Comparison of ENCODE assay signal across 8 cellular contexts in the genomic region with DNA sequence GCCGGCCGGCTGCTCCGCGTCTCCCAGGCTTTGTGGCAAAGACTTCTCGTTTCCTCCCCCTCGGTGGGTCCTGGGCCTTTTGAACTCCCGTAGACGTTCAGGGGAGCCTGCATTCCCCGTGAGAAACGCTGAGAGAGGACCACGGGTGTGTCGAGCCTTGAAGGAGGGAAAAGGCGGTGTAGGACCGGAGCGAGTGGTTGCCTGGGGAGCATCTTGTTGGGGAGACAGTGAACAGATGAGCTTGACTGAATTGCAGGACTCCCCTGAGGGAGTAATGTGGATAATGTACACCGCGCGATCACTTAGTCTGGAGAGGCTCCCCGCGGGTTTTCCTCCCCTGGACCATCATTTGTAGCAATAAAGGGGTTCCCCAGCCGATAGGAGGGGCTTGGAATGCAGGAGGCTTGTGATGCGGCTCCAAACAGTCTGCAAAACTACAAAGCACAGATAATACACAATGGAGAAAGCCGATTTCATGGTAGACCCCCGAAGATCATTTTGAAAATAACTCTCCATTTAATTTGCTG. TPM values are rescaled to one million over a fixed set of nuclear protein-coding genes. Genes with fewer than 3 reads are reported as not detected.
A peak's percentile ranks its signal among the peaks of the same experiment; 100 is the strongest.
DNase-seq lines count a peak whose midpoint lies in the region; ATAC-seq and TF ChIP-seq lines count a peak whose summit lies in the region.

No MANE protein-coding gene starts in this region.

- peak overlapping the region; percentile 89 for H3K4me3 Mint-ChIP-seq in activated CD4-positive, alpha-beta T cell treated with anti-CD3 and anti-CD28 coated beads, Interleukin-2, amount 10 ng/mL, durations not matched to agents 7 days and 5 days
- peak overlapping the region; percentile 90 for H3K4me3 Mint-ChIP-seq in activated CD4-positive, alpha-beta memory T cell treated with anti-CD3 and anti-CD28 coated beads, Interleukin-2, amount 10 ng/mL, durations not matched to agents 7 days and 5 days

- H3K27me3 ChIP-seq in right atrium auricular region (no peaks in the 10 kb centered on the region), smooth muscle cell (ENCODE audit: low read depth) (peaks cover 27% of the 10 kb centered on the region)

- H3K9me3 Mint-ChIP-seq in activated CD4-positive, alpha-beta T cell treated with anti-CD3 and anti-CD28 coated beads, Interleukin-2, amount 10 ng/mL, durations not matched to agents 7 days and 5 days: no peaks in the 10 kb centered on the region
- no peaks in the 10 kb centered on the region for H3K9me3 Mint-ChIP-seq in activated CD4-positive, alpha-beta memory T cell treated with anti-CD3 and anti-CD28 coated beads, Interleukin-2, amount 10 ng/mL, durations not matched to agents 7 days and 5 days

- WGBS in smooth muscle cell (ENCODE audit: low lambda C conversion rate): under 1% methylated on average over 24 of the region's 24 CpGs

- no peaks in the 10 kb centered on the region for H3K36me3 ChIP-seq in right atrium auricular region
- no peaks in the 10 kb centered on the region for H3K36me3 ChIP-seq in smooth muscle cell (ENCODE audit: low read depth)

- peak overlapping the region; percentile 94 for H3K27ac Mint-ChIP-seq in activated CD4-positive, alpha-beta T cell treated with anti-CD3 and anti-CD28 coated beads, Interleukin-2, amount 10 ng/mL, durations not matched to agents 7 days and 5 days
- peak overlapping the region; percentile 85 for H3K27ac Mint-ChIP-seq in activated CD4-positive, alpha-beta memory T cell treated with anti-CD3 and anti-CD28 coated beads, Interleukin-2, amount 10 ng/mL, durations not matched to agents 7 days and 5 days

- CTCF ChIA-PET in activated CD4-positive, alpha-beta T cell treated with anti-CD3 and anti-CD28 coated beads, Interleukin-2, amount 10 ng/mL, durations not matched to agents 7 days and 5 days (lab: Charles Lee): interaction anchor here (0.6 kb wide), 1 partner anchor 84 kb away, joined by 3 read pairs; no protein-coding TSS in a partner anchor
- CTCF ChIA-PET in activated CD4-positive, alpha-beta memory T cell treated with anti-CD3 and anti-CD28 coated beads, Interleukin-2, amount 10 ng/mL, durations not matched to agents 7 days and 5 days (lab: Charles Lee): interaction anchor here (0.9 to 2.0 kb wide), 2 partner anchors 10 to 153 kb away, joined by 4 to 7 read pairs; partner anchors contain the start of genes CCT7 and PRADC1

- peaks cover 5% of the 10 kb centered on the region for H3K36me3 Mint-ChIP-seq in activated CD4-positive, alpha-beta T cell treated with anti-CD3 and anti-CD28 coated beads, Interleukin-2, amount 10 ng/mL, durations not matched to agents 7 days and 5 days (ENCODE audit: low read depth)
- peaks cover 5% of the 10 kb centered on the region for H3K36me3 Mint-ChIP-seq in activated CD4-positive, alpha-beta memory T cell treated with anti-CD3 and anti-CD28 coated beads, Interleukin-2, amount 10 ng/mL, durations not matched to agents 7 days and 5 days (ENCODE audit: low read depth)

- TF ChIP-seq CTCF in right atrium auricular region (IDR thresholded peaks at IDR 0.05) (no peak), smooth muscle cell (IDR thresholded peaks at IDR 0.05; ENCODE audit: borderline replicate concordance, insufficient read depth, poor library complexity, severe bottlenecking) (no peak)

- peak overlapping the region; percentile 88 for H3K4me2 ChIP-seq in smooth muscle cell

- H3K4me3 ChIP-seq in right atrium auricular region: peak overlapping the region; percentile 58 to 85
- H3K4me3 ChIP-seq in smooth muscle cell: peak overlapping the region; percentile 72

- H3K27me3 Mint-ChIP-seq in activated CD4-positive, alpha-beta T cell treated with anti-CD3 and anti-CD28 coated beads, Interleukin-2, amount 10 ng/mL, durations not matched to agents 7 days and 5 days: peaks cover 6% of the 10 kb centered on the region
- peaks cover 2% of the 10 kb centered on the region for H3K27me3 Mint-ChIP-seq in activated CD4-positive, alpha-beta memory T cell treated with anti-CD3 and anti-CD28 coated beads, Interleukin-2, amount 10 ng/mL, durations not matched to agents 7 days and 5 days

- H3K79me2 ChIP-seq in smooth muscle cell (ENCODE audit: low read depth): peaks cover 45% of the 10 kb centered on the region

- peak overlapping the region; percentile 88 for H2AFZ ChIP-seq in smooth muscle cell (ENCODE audit: low read depth)

- no peak for DNase-seq in activated CD4-positive, alpha-beta T cell treated with anti-CD3 and anti-CD28 coated beads, Interleukin-2, amount 10 ng/mL, durations not matched to agents 7 days and 5 days
- DNase-seq in activated CD4-positive, alpha-beta T cell treated with anti-CD3 and anti-CD28 coated beads for 4 hours: no peak
- DNase-seq in activated CD4-positive, alpha-beta memory T cell treated with anti-CD3 and anti-CD28 coated beads, Interleukin-2, amount 10 ng/mL, durations not matched to agents 7 days and 5 days: no peak
- DNase-seq in right atrium auricular region (ENCODE audit: low spot score) (no peak), smooth muscle cell (lab: John Stamatoyannopoulos, UW; ENCODE audit: unreplicated experiment) (no peak), cortex of kidney (lab: John Stamatoyannopoulos, UW) (no peak), NCI-H774 (lab: John Stamatoyannopoulos, UW) (no peak)

- POLR2A ChIA-PET in activated CD4-positive, alpha-beta T cell treated with anti-CD3 and anti-CD28 coated beads, Interleukin-2, amount 10 ng/mL, durations not matched to agents 7 days and 5 days (lab: Charles Lee): no interaction called here
- POLR2A ChIA-PET in activated CD4-positive, alpha-beta memory T cell treated with anti-CD3 and anti-CD28 coated beads, Interleukin-2, amount 10 ng/mL, durations not matched to agents 7 days and 5 days (lab: Charles Lee): interaction anchor here (0.5 to 2.2 kb wide), 4 partner anchors 65 to 351 kb away, joined by 3 to 19 read pairs (median 14); partner anchors contain the start of genes CCT7, EGR4, PRADC1 and TPRKB

- ATAC-seq in HG03060 (IDR thresholded peaks at IDR 0.05; ENCODE audit: low read depth, unreplicated experiment): peak; percentile 8

- peak overlapping the region; percentile 61 for H3K9ac ChIP-seq in smooth muscle cell (ENCODE audit: low read depth)

- H4K20me1 ChIP-seq in smooth muscle cell (ENCODE audit: low read depth): peaks cover 5% of the 10 kb centered on the region

- H3K27ac ChIP-seq in right atrium auricular region: peak overlapping the region; percentile 86 to 92
- H3K27ac ChIP-seq in smooth muscle cell (ENCODE audit: low read depth): peak overlapping the region; percentile 48

- H3F3A ChIP-seq in smooth muscle cell (ENCODE audit: low read depth): no peaks in the 10 kb centered on the region

- H3K9me3 ChIP-seq in right atrium auricular region: no peaks in the 10 kb centered on the region
- H3K9me3 ChIP-seq in smooth muscle cell (replicated peaks; ENCODE audit: low read depth): no peaks in the 10 kb centered on the region

- H3K4me1 ChIP-seq in right atrium auricular region (peaks cover 0 to 21% of the 10 kb centered on the region in 2 donors), smooth muscle cell (ENCODE audit: low read depth) (peaks cover 15% of the 10 kb centered on the region)

- peaks cover 28% of the 10 kb centered on the region for H3K4me1 Mint-ChIP-seq in activated CD4-positive, alpha-beta T cell treated with anti-CD3 and anti-CD28 coated beads, Interleukin-2, amount 10 ng/mL, durations not matched to agents 7 days and 5 days
- H3K4me1 Mint-ChIP-seq in activated CD4-positive, alpha-beta memory T cell treated with anti-CD3 and anti-CD28 coated beads, Interleukin-2, amount 10 ng/mL, durations not matched to agents 7 days and 5 days: peaks cover 32% of the 10 kb centered on the region

RNA-seq across cellular contexts. Expression of gene ALMS1, which starts 0.8 kb away (rescaled TPM):
- total RNA-seq in activated CD4-positive, alpha-beta T cell treated with anti-CD3 and anti-CD28 coated beads, Interleukin-2, amount 10 ng/mL, durations not matched to agents 7 days and 5 days: 10 to 100 TPM; 20.6 to 25.1 TPM
- total RNA-seq in activated CD4-positive, alpha-beta memory T cell treated with anti-CD3 and anti-CD28 coated beads, Interleukin-2, amount 10 ng/mL, durations not matched to agents 7 days and 5 days: 10 to 100 TPM; 16.1 to 20.4 TPM
- total RNA-seq in right atrium auricular region: 10 to 100 TPM in 1 of 2 donors, 1 to 10 TPM in 1; 8.7 to 14.9 TPM
- total RNA-seq in smooth muscle cell: 19.6 and 19.7 TPM in 2 replicates
- polyA plus RNA-seq in smooth muscle cell: 2.3 and 3.3 TPM in 2 replicates
